1 cellular context compared by ENCODE assay signal in genomic region chr16:89908236-89908635, GRCh38.
TF ChIP-seq lines count a peak whose summit lies in the region.

No MANE protein-coding gene starts in this region.

TF ChIP-seq in H1, 55 proteins besides CTCF, POLR2A, EP300 and RAD21:
- peak; percentile 75 for TF ChIP-seq BACH1 (IDR thresholded peaks at IDR 0.05; ENCODE audit: low read length)
- TF ChIP-seq CTBP2 (IDR thresholded peaks at IDR 0.05; ENCODE audit: borderline replicate concordance, insufficient read depth, insufficient read length, low read length): no peak
TF ChIP-seq in H1: peak in this region for 1.
